ENCODE assay signal across 1 cellular context in the genomic region with DNA sequence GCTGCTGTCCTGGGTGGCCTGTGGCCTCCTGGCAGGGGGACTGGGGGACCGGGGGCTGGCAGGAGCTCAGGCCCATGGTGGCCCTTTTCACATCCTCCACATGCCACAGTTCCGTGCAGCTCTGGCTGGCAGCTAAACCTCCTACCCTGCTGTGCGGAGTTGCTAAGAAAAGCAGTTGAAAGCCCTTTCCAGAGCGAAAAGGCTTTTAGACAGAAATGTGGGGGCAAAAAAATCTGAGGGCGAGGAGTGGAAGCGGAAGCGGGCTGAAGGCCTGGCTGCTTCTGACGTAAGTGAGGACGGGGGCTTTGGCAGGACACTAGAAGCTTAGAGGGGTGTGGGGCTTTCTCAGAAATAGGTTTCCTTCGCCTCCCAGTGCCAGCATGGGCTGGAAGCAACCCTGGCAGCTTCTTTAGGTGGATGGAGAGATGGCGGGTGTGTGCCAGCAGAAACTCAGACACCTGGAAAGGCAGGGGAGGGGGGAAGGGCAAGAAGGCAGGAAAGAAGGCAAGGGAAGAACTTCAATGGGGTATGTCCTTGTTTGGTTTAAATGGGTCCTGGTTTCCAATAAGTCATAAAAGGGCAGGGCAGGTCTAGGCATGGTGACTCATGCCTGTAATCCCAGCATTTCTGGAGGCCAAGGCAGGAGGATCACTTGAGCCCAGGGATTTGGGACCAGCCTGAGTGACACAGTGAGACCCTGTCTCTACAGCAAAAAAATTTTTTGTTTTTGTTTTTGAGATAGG.
TF ChIP-seq lines count a peak whose summit lies in the region.

No MANE protein-coding gene starts in this region.

TF ChIP-seq in H1, 55 proteins besides CTCF, POLR2A, EP300 and RAD21:
- TF ChIP-seq MAFK (IDR thresholded peaks at IDR 0.05; ENCODE audit: low read depth, low read length), result no peak
- TF ChIP-seq ASH2L (IDR thresholded peaks at IDR 0.05; ENCODE audit: low read length), result no peak
- TF ChIP-seq, protein P1, sequence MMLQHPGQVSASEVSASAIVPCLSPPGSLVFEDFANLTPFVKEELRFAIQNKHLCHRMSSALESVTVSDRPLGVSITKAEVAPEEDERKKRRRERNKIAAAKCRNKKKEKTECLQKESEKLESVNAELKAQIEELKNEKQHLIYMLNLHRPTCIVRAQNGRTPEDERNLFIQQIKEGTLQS (IDR thresholded peaks at IDR 0.05; ENCODE audit: insufficient read depth, low read depth, low read length), result no peak
- no peak for TF ChIP-seq BCL11A (IDR thresholded peaks at IDR 0.05; ENCODE audit: low read depth in 2 of 2, low read length in 2 of 2)
- no peak for TF ChIP-seq RXRA (IDR thresholded peaks at IDR 0.05; ENCODE audit: insufficient read depth, low read depth, low read length)
- TF ChIP-seq POLR2AphosphoS5 (IDR thresholded peaks at IDR 0.05; ENCODE audit: low read depth, low read length), result no peak
